In the genomic region with DNA sequence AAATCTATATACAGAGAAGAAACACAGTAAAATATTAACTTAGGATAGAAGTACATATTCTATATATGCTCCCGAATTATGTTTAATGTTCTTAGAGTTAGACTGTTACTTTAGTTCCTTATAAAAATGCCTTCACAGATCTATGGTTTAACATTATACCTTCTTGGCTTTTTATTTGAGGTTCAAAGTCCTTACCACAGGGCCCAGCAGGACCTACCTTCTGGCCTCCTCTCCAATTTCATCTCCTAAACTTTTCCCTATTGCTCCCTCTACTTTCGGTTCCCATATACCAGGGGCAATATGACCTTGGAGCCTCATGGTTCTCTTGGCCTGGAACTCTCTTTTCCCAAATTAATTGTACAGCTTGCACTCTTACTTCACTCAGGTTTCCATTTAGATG, we compare ENCODE assay signal across 29 cellular contexts.
"Had no signal": no experiment of that assay in that cellular context is flagged by ENCODE, and none has a peak within 500 bp of the region (broad histone marks: within the 10 kb centered on the region; RNA-seq: fewer than 3 reads in every experiment).

No MANE protein-coding gene starts in this region.

- H3K27ac Mint-ChIP-seq: natural killer cell; nephron; neural progenitor cell; progenitor cell of endocrine pancreas; stimulated activated effector memory CD8-positive, alpha-beta T cell treated with anti-CD3 and anti-CD28 coated beads, Interleukin-12 subunit alpha, Interleukin-12 subunit beta, amount 100 ng/mL, for 72 hours; stimulated activated naive B cell treated with anti-CD40 and anti-IgM and Interleukin-4, amounts not matched to agents 10 μg/mL and 1 μg/mL and 100 μg/mL, for 72 hours; stimulated activated naive CD8-positive, alpha-beta T cell treated with anti-CD3 and anti-CD28 coated beads, Interleukin-15, amount 100 ng/mL, for 72 hours; type B pancreatic cell had no signal

- H3K9me3 Mint-ChIP-seq: natural killer cell; neural progenitor cell; stimulated activated effector memory CD8-positive, alpha-beta T cell treated with anti-CD3 and anti-CD28 coated beads, Interleukin-12 subunit alpha, Interleukin-12 subunit beta, amount 100 ng/mL, for 72 hours; stimulated activated naive CD8-positive, alpha-beta T cell treated with anti-CD3 and anti-CD28 coated beads, Interleukin-15, amount 100 ng/mL, for 72 hours had no signal

- H3K27me3 Mint-ChIP-seq: progenitor cell of endocrine pancreas; stimulated activated naive B cell treated with anti-CD40 and anti-IgM and Interleukin-4, amounts not matched to agents 10 μg/mL and 1 μg/mL and 100 μg/mL, for 72 hours; stimulated activated naive CD8-positive, alpha-beta T cell treated with anti-CD3 and anti-CD28 coated beads, Interleukin-15, amount 100 ng/mL, for 72 hours; type B pancreatic cell had no signal

- H3K4me3 Mint-ChIP-seq: natural killer cell; nephron; neural progenitor cell; stimulated activated effector memory CD8-positive, alpha-beta T cell treated with anti-CD3 and anti-CD28 coated beads, Interleukin-12 subunit alpha, Interleukin-12 subunit beta, amount 100 ng/mL, for 72 hours; stimulated activated naive B cell treated with anti-CD40 and anti-IgM and Interleukin-4, amounts not matched to agents 10 μg/mL and 1 μg/mL and 100 μg/mL, for 72 hours; stimulated activated naive CD8-positive, alpha-beta T cell treated with anti-CD3 and anti-CD28 coated beads, Interleukin-15, amount 100 ng/mL, for 72 hours; type B pancreatic cell had no signal

- ATAC-seq: natural killer cell; psoas muscle; right cardiac atrium; right lobe of liver; stimulated activated effector memory CD8-positive, alpha-beta T cell treated with anti-CD3 and anti-CD28 coated beads, Interleukin-12 subunit alpha, Interleukin-12 subunit beta, amount 100 ng/mL, for 72 hours; stimulated activated naive B cell treated with anti-CD40 and anti-IgM and Interleukin-4, amounts not matched to agents 10 μg/mL and 1 μg/mL and 100 μg/mL, for 72 hours; stimulated activated naive CD8-positive, alpha-beta T cell treated with anti-CD3 and anti-CD28 coated beads, Interleukin-15, amount 100 ng/mL, for 72 hours; stimulated activated naive CD8-positive, alpha-beta T cell treated with anti-CD3 and anti-CD28 coated beads, Interleukin-15, Interleukin-2, amounts not matched to agents 100 U/mL and 50 U/mL, for 24 hours; upper lobe of right lung had no signal

- H3K4me3 ChIP-seq: neural progenitor cell, ovary, psoas muscle, right lobe of liver, sigmoid colon, suprapubic skin, testis, tibial artery, transverse colon, upper lobe of right lung, uterus had no signal

- H3K9me3 ChIP-seq: psoas muscle, right lobe of liver, sigmoid colon, suprapubic skin, testis, tibial artery, transverse colon, upper lobe of right lung, uterus had no signal

- H3K4me1 Mint-ChIP-seq: natural killer cell; nephron; stimulated activated naive CD8-positive, alpha-beta T cell treated with anti-CD3 and anti-CD28 coated beads, Interleukin-15, amount 100 ng/mL, for 72 hours had no signal

- H3K4me1 ChIP-seq: neural progenitor cell, parathyroid adenoma, psoas muscle, right lobe of liver, sigmoid colon, suprapubic skin, transverse colon, upper lobe of right lung, uterus had no signal

- H3K36me3 ChIP-seq: ovary, uterus had no signal

- FAIRE-seq: small intestine had no signal

- DNase-seq: natural killer cell; occipital lobe; ovary; posterior cingulate gyrus; psoas muscle; right cardiac atrium; right lobe of liver; sigmoid colon; small intestine; stimulated activated CD4-positive, alpha-beta T cell treated with anti-CD3 and anti-CD28 coated beads, Interleukin-15, amount 100 ng/mL, for 24 hours; stimulated activated CD4-positive, alpha-beta T cell treated with anti-CD3 and anti-CD28 coated beads, Interleukin-2, amount 100 ng/mL, for 24 hours; stimulated activated CD4-positive, alpha-beta T cell treated with anti-CD3 and anti-CD28 coated beads, Interleukin-2, amount 100 ng/mL, for 48 hours; stimulated activated CD4-positive, alpha-beta T cell treated with anti-CD3 and anti-CD28 coated beads, Interleukin-4, amount 100 ng/mL, for 24 hours; stimulated activated naive B cell treated with anti-CD40 and anti-IgM and Interleukin-4, amounts not matched to agents 10 μg/mL and 1 μg/mL and 100 μg/mL, for 72 hours; stimulated activated naive CD8-positive, alpha-beta T cell treated with anti-CD3 and anti-CD28 coated beads, Interleukin-15, amount 100 ng/mL, for 72 hours; stimulated activated naive CD8-positive, alpha-beta T cell treated with anti-CD3 and anti-CD28 coated beads, Interleukin-15, Interleukin-2, amounts not matched to agents 100 U/mL and 50 U/mL, for 24 hours; substantia nigra; testis; tibial artery; transverse colon; upper lobe of right lung; uterus had no signal
